In genomic region chr4:122652379-122652778, GRCh38 we compare ENCODE assay signal across 8 cellular contexts. TPM values are rescaled to one million over a fixed set of nuclear protein-coding genes. Genes with fewer than 3 reads are reported as not detected.
DNase-seq lines count a peak whose midpoint lies in the region; ATAC-seq and TF ChIP-seq lines count a peak whose summit lies in the region.

No MANE protein-coding gene starts in this region.

- no peak overlapping the region for H3K4me3 Mint-ChIP-seq in CD14-positive monocyte
- H3K4me3 Mint-ChIP-seq in effector memory CD8-positive, alpha-beta T cell, result no peak overlapping the region

- peak; percentile 37 for TF ChIP-seq CTCF in CD14-positive monocyte (IDR thresholded peaks at IDR 0.05)

- H3K27ac Mint-ChIP-seq in CD14-positive monocyte, result no peak overlapping the region
- H3K27ac Mint-ChIP-seq in effector memory CD8-positive, alpha-beta T cell, result no peak overlapping the region

- peak; percentile 43 for ATAC-seq in effector memory CD8-positive, alpha-beta T cell (replicated peaks)
- no peak for ATAC-seq in GM21825 (IDR thresholded peaks at IDR 0.05; ENCODE audit: unreplicated experiment)
- no peak for ATAC-seq in HG03039 (IDR thresholded peaks at IDR 0.05; ENCODE audit: unreplicated experiment)

- DNase-seq in CD14-positive monocyte (ENCODE audit: low spot score), result no peak
- peak; percentile 23 for DNase-seq in HCEC 1CT
- peak in 4 of 5 donors; percentile 14 to 74 (median 32) for DNase-seq in T-helper 1 cell
- peak; percentile 24 to 35 (median 26) for DNase-seq in effector memory CD8-positive, alpha-beta T cell
- peak; percentile 62 for DNase-seq in pons (ENCODE audit: low spot score)
- no peak for DNase-seq in LoVo (ENCODE audit: low spot score)

- no peaks in the 10 kb centered on the region for H3K36me3 Mint-ChIP-seq in CD14-positive monocyte
- no peaks in the 10 kb centered on the region for H3K36me3 Mint-ChIP-seq in effector memory CD8-positive, alpha-beta T cell (ENCODE audit: insufficient read depth)

- H3K9me3 Mint-ChIP-seq in CD14-positive monocyte, result peaks cover 0 to 7% (median 2%) of the 10 kb centered on the region in 7 donors
- no peaks in the 10 kb centered on the region for H3K9me3 Mint-ChIP-seq in effector memory CD8-positive, alpha-beta T cell

- intact Hi-C loops in CD14-positive monocyte (cut with micrococcal nuclease), result no loop called here

- H3K27me3 Mint-ChIP-seq in CD14-positive monocyte (ENCODE audit: low read depth in 3 of 3), result peaks cover 0 to 3% (median 0%) of the 10 kb centered on the region in 3 donors
- peaks cover 0 to 4% of the 10 kb centered on the region in 2 donors for H3K27me3 Mint-ChIP-seq in effector memory CD8-positive, alpha-beta T cell

- H3K4me1 Mint-ChIP-seq in CD14-positive monocyte, result no peaks in the 10 kb centered on the region
- no peaks in the 10 kb centered on the region for H3K4me1 Mint-ChIP-seq in effector memory CD8-positive, alpha-beta T cell (ENCODE audit: low read depth in 2 of 2)

RNA-seq across cellular contexts. Expression of gene IL21, which starts 31.5 kb away (rescaled TPM):
- polyA plus RNA-seq in CD14-positive monocyte, result not detected

Comparison
In these comparisons a context has a peak if more than half of its experiments do, and no peak if none do; other contexts are left out.
1. DNase-seq: peak in HCEC 1CT (single experiment), T-helper 1 cell (4 of 5), effector memory CD8-positive, alpha-beta T cell (3 of 3) and pons (single experiment); none in CD14-positive monocyte (single experiment) and LoVo (single experiment).